1 cellular context compared by ENCODE assay signal in the genomic region with DNA sequence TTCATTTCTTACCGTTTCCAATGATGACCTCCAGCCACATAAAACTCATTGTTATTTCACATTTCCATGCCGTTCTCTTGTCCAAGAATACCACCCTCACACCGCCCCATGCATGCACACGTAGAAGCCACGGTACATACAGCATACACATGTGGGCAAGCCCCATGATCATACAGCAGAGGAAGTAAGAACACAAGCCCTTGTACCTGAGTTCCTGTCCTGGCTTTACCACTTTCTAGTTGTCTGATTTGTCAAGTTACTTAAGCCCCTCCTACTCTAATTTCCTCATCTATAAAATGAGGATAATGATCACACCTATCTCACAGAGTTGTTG.
TF ChIP-seq lines count a peak whose summit lies in the region.

No MANE protein-coding gene starts in this region.

TF ChIP-seq in H1, 55 proteins besides CTCF, POLR2A, EP300 and RAD21:
- TF ChIP-seq BCL11A (IDR thresholded peaks at IDR 0.05; ENCODE audit: low read depth in 2 of 2, low read length in 2 of 2) (no peak), PHF8 (conservative IDR thresholded peaks at IDR 0.05; ENCODE audit: low read depth, low read length) (no peak), CEBPB (IDR thresholded peaks at IDR 0.05; ENCODE audit: low read depth, low read length) (no peak), BACH1 (IDR thresholded peaks at IDR 0.05; ENCODE audit: low read length) (no peak), E2F6 (IDR thresholded peaks at IDR 0.05) (no peak), FOSL1 (IDR thresholded peaks at IDR 0.05; ENCODE audit: insufficient read depth, low read depth, low read length) (no peak), SAP30 (IDR thresholded peaks at IDR 0.05; ENCODE audit: insufficient read depth, insufficient replicate concordance, low read length) (no peak), ATF2 (IDR thresholded peaks at IDR 0.05; ENCODE audit: low read length) (no peak)
